In genomic region chrX:11341274-11342256, GRCh38 we compare ENCODE assay signal across 9 cellular contexts. TPM values are rescaled to one million over a fixed set of nuclear protein-coding genes. Genes with fewer than 3 reads are reported as not detected.
DNase-seq lines count a peak whose midpoint lies in the region; ATAC-seq, FAIRE-seq and TF ChIP-seq lines count a peak whose summit lies in the region.
"Had no signal": no experiment of that assay in that cellular context is flagged by ENCODE, and none has a peak within 500 bp of the region (broad histone marks: within the 10 kb centered on the region; RNA-seq: fewer than 3 reads in every experiment).

No MANE protein-coding gene starts in this region.

- ATAC-seq in HG02938 (IDR thresholded peaks at IDR 0.05; ENCODE audit: unreplicated experiment) (peak; percentile 81), PC-3 (peak; percentile 88), sciatic nerve (peak; percentile 88)

- no peak overlapping the region for H3K27ac Mint-ChIP-seq in T-helper 2 cell treated with Interferon-gamma antibody and Interleukin-4, amounts not matched to agents 5 μg/mL and 100 μg/mL, for 36 hours

- no peak overlapping the region for H2AFZ ChIP-seq in PC-3 (ENCODE audit: low read length)

- no peaks in the 10 kb centered on the region for H3K9me2 ChIP-seq in PC-3 (replicated peaks; ENCODE audit: low read length)

- no peaks in the 10 kb centered on the region for H3K27me3 ChIP-seq in PC-3 (ENCODE audit: low read length)

- TF ChIP-seq CTCF in PC-3 (conservative IDR thresholded peaks at IDR 0.05; ENCODE audit: low read depth, low read length) (no peak), D721Med (IDR thresholded peaks at IDR 0.05; ENCODE audit: insufficient read depth, missing control alignments) (no peak)

- CTCF ChIA-PET in PC-3 (lab: Charles Lee), result no interaction called here

- peak overlapping the region; percentile 95 for H3K27ac ChIP-seq in PC-3 (ENCODE audit: low read length)
- H3K27ac ChIP-seq: C4-2B had no signal

- no peaks in the 10 kb centered on the region for H4K20me1 ChIP-seq in PC-3 (ENCODE audit: low read length)

- H3K36me3 ChIP-seq in PC-3 (ENCODE audit: low read depth, low read length), result no peaks in the 10 kb centered on the region

- POLR2A ChIA-PET in PC-3 (lab: Charles Lee; ENCODE audit: unreplicated experiment), result no interaction called here

- peaks cover 20% of the 10 kb centered on the region for H3K4me1 ChIP-seq in PC-3 (ENCODE audit: insufficient read depth, low read length)

- no peaks in the 10 kb centered on the region for H3F3A ChIP-seq in PC-3 (ENCODE audit: low read length, unreplicated experiment)

- H3K4me3 ChIP-seq in PC-3 (ENCODE audit: low read length), result no peak overlapping the region

- peaks cover 2% of the 10 kb centered on the region for H3K4me1 Mint-ChIP-seq in T-helper 2 cell treated with Interferon-gamma antibody and Interleukin-4, amounts not matched to agents 5 μg/mL and 100 μg/mL, for 36 hours (ENCODE audit: low read depth)

- BruUV-seq in PC-3 (replicated peaks; lab: Mats Ljungman, UMichigan), result no TSS peak

- no peaks in the 10 kb centered on the region for H3K9me3 Mint-ChIP-seq in T-helper 2 cell treated with Interferon-gamma antibody and Interleukin-4, amounts not matched to agents 5 μg/mL and 100 μg/mL, for 36 hours

- peak; percentile 4 for DNase-seq in T-helper 2 cell treated with Interferon-gamma antibody and Interleukin-4, amounts not matched to agents 5 μg/mL and 100 μg/mL, for 36 hours (ENCODE audit: low spot score)
- DNase-seq in T-helper 2 cell (no peak), PC-3 (peak; percentile 88), fibroblast of the conjunctiva (ENCODE audit: low read depth) (peak; percentile 74), sciatic nerve (ENCODE audit: low spot score) (peak; percentile 67), NCI-H2196 (lab: John Stamatoyannopoulos, UW; ENCODE audit: unreplicated experiment) (no peak), D721Med (ENCODE audit: insufficient read length, low spot score) (no peak)

- peak overlapping the region; percentile 64 for H3K4me2 ChIP-seq in PC-3 (ENCODE audit: low read length)

- H3K79me2 ChIP-seq in PC-3 (ENCODE audit: low read length), result no peaks in the 10 kb centered on the region

- H3K36me3 Mint-ChIP-seq in T-helper 2 cell treated with Interferon-gamma antibody and Interleukin-4, amounts not matched to agents 5 μg/mL and 100 μg/mL, for 36 hours (ENCODE audit: low read depth), result no peaks in the 10 kb centered on the region

- H3K4me3 Mint-ChIP-seq in T-helper 2 cell treated with Interferon-gamma antibody and Interleukin-4, amounts not matched to agents 5 μg/mL and 100 μg/mL, for 36 hours, result no peak overlapping the region

- H3K9ac ChIP-seq in PC-3 (ENCODE audit: low read length), result peak overlapping the region; percentile 70

- intact Hi-C loops in PC-3 (cut with micrococcal nuclease) (loop anchor here (1.0 to 10.0 kb wide), 5 partner anchors 33 to 197 kb away; no protein-coding TSS in a partner anchor), sciatic nerve (cut with DNase I) (no loop called here)

- H3K9me3 ChIP-seq in PC-3 (ENCODE audit: low read length), result no peaks in the 10 kb centered on the region

- FAIRE-seq in D721Med (lab: Jason Lieb, UNC), result no peak

- H3K27me3 Mint-ChIP-seq in T-helper 2 cell treated with Interferon-gamma antibody and Interleukin-4, amounts not matched to agents 5 μg/mL and 100 μg/mL, for 36 hours (ENCODE audit: low read depth), result no peaks in the 10 kb centered on the region

RNA-seq across cellular contexts. Expression of gene AMELX, which starts 48.4 kb away (rescaled TPM):
- total RNA-seq in PC-3 (2014; rRNA removed) (not detected in 2 replicates), sciatic nerve (not detected)

Comparison
In these comparisons a context has a peak if more than half of its experiments do, and no peak if none do; other contexts are left out.
1. DNase-seq: peak in T-helper 2 cell treated with Interferon-gamma antibody and Interleukin-4, amounts not matched to agents 5 μg/mL and 100 μg/mL, for 36 hours (single experiment), PC-3 (single experiment), fibroblast of the conjunctiva (single experiment) and sciatic nerve (single experiment); none in T-helper 2 cell (0 of 5), NCI-H2196 (single experiment) and D721Med (single experiment).
2. Peak in every context shown above with its lines, with median percentiles within 50 percentile points of each other: ATAC-seq.